ENCODE assay signal across 11 cellular contexts in the genomic region with DNA sequence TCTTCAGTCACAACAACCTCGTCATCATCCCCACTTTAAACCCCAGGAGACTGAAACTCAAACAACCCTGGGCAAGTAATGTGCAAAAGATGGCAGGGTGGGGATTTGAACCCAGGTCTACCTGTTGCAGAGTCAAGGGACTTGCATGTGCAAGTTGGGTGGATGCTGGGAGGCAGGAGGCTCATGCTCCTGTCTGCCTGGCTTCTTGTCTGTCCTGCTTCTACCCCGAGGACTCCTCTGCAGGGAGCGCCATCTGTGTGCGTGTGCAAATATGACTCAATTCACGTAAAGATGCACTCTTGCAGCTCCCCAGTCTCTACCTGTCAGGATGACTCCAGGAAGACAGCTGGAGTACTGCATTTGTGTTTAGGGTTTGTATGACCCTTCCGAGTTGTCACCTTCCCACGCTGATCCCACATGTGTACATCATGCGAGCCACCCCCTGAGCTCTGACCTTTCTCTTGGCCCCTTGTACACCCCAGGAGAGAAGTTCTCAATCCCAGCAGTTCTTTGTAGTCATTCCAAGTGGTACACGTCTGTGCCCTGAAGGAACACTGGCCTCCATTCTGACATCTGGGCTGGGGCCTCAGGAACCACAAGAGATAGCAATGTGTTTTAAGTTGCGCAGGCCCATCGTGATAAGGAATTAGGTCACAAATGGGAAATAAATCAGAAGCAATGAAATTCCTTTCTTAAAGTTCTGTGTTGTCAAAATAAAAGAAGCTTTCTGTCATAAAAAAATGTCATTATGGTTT.
DNase-seq lines count a peak whose midpoint lies in the region; ATAC-seq and TF ChIP-seq lines count a peak whose summit lies in the region.
"Had no signal": no experiment of that assay in that cellular context is flagged by ENCODE, and none has a peak within 500 bp of the region (broad histone marks: within the 10 kb centered on the region; RNA-seq: fewer than 3 reads in every experiment).

No MANE protein-coding gene starts in this region.

- H3K4me3 Mint-ChIP-seq in activated CD8-positive, alpha-beta T cell treated with anti-CD3 and anti-CD28 coated beads for 36 hours = no peak overlapping the region

- TF ChIP-seq CTCF in HEK293 (tag by site-specific recombination; IDR thresholded peaks at IDR 0.05) (no peak), fibroblast of lung (conservative IDR thresholded peaks at IDR 0.05 in 1 of 2, IDR thresholded peaks at IDR 0.05 in 1 of 2; ENCODE audit: low read depth in 1 of 2, low read length in 2 of 2) (no peak)
- TF ChIP-seq CTCF in activated CD8-positive, alpha-beta T cell treated with anti-CD3 and anti-CD28 coated beads for 36 hours (IDR thresholded peaks at IDR 0.05) = no peak

- CTCF ChIA-PET in HEK293 (lab: Yijun Ruan, JAX) = interaction anchor here (1.1 to 1.3 kb wide), 3 partner anchors 20 to 254 kb away, joined by 4 to 5 read pairs (median 5); no protein-coding TSS in a partner anchor
- CTCF ChIA-PET in activated CD8-positive, alpha-beta T cell treated with anti-CD3 and anti-CD28 coated beads for 36 hours (lab: Charles Lee) = interaction anchor here (1.1 to 1.5 kb wide), 5 partner anchors 8 to 254 kb away, joined by 3 to 6 read pairs (median 5); no protein-coding TSS in a partner anchor

- H3K4me3 ChIP-seq in HEK293 (ENCODE audit: low read depth, low read length) (no peak overlapping the region), fibroblast of lung (replicated peaks in 1 of 4; ENCODE audit: control extremely low read depth in 1 of 4, insufficient read depth in 1 of 4, low read depth in 3 of 4, low read length in 4 of 4) (no peak overlapping the region), rectal smooth muscle tissue (ENCODE audit: low read length) (no peak overlapping the region)
- H3K4me3 ChIP-seq: GM12878, pancreas had no signal

- no peaks in the 10 kb centered on the region for H3K27me3 Mint-ChIP-seq in activated CD8-positive, alpha-beta T cell treated with anti-CD3 and anti-CD28 coated beads for 36 hours

- H3K4me2 ChIP-seq in fibroblast of lung (ENCODE audit: extremely low read depth, insufficient read depth, low read length) = no peak overlapping the region

- H3K79me2 ChIP-seq in fibroblast of lung (ENCODE audit: control insufficient read depth, insufficient read depth, low read length) = no peaks in the 10 kb centered on the region

- peaks cover 0 to 74% of the 10 kb centered on the region in 2 experiments; a peak in 1 of 3 replicates for H3K36me3 ChIP-seq in HEK293 (ENCODE audit: control insufficient read depth in 2 of 2, insufficient read depth in 1 of 2, low read length in 2 of 2)
- H3K36me3 ChIP-seq in fibroblast of lung (ENCODE audit: control insufficient read depth, insufficient read depth, low read length) = peaks cover 6% of the 10 kb centered on the region
- no peaks in the 10 kb centered on the region for H3K36me3 ChIP-seq in rectal smooth muscle tissue (ENCODE audit: control insufficient read depth, insufficient read depth, low read length)

- POLR2A ChIA-PET in HEK293 (lab: Yijun Ruan, JAX) = no interaction called here
- POLR2A ChIA-PET in activated CD8-positive, alpha-beta T cell treated with anti-CD3 and anti-CD28 coated beads for 36 hours (lab: Charles Lee) = no interaction called here

- peaks cover 24% of the 10 kb centered on the region for H3K4me1 Mint-ChIP-seq in activated CD8-positive, alpha-beta T cell treated with anti-CD3 and anti-CD28 coated beads for 36 hours (ENCODE audit: low read depth)

- intact Hi-C loops in activated CD8-positive, alpha-beta T cell treated with anti-CD3 and anti-CD28 coated beads for 36 hours (cut with micrococcal nuclease) = loop anchor here (2.0 kb wide), 1 partner anchor 91 kb away; no protein-coding TSS in a partner anchor

- peak overlapping the region; percentile 86 for H3K27ac Mint-ChIP-seq in activated CD8-positive, alpha-beta T cell treated with anti-CD3 and anti-CD28 coated beads for 36 hours

- no peak overlapping the region for H2AFZ ChIP-seq in fibroblast of lung (ENCODE audit: low read length)

- H3K27me3 ChIP-seq in fibroblast of lung (ENCODE audit: control insufficient read depth, insufficient read depth, low read length) (no peaks in the 10 kb centered on the region), rectal smooth muscle tissue (ENCODE audit: control insufficient read depth, insufficient read depth, low read length) (no peaks in the 10 kb centered on the region)
- H3K27me3 ChIP-seq: pancreas had no signal

- H3K36me3 Mint-ChIP-seq in activated CD8-positive, alpha-beta T cell treated with anti-CD3 and anti-CD28 coated beads for 36 hours (ENCODE audit: low read depth) = no peaks in the 10 kb centered on the region

- ATAC-seq in activated CD8-positive, alpha-beta T cell treated with anti-CD3 and anti-CD28 coated beads for 36 hours = no peak

- no peak for DNase-seq in activated CD8-positive, alpha-beta T cell treated with anti-CD3 and anti-CD28 coated beads for 36 hours
- peak in 1 of 2 donors; percentile 63 for DNase-seq in fibroblast of lung (ENCODE audit: low read depth in 2 of 2)
- DNase-seq in RPMI8226 = no peak
- no peak for DNase-seq in G401 (ENCODE audit: low spot score)
- DNase-seq in NCI-H446 (lab: John Stamatoyannopoulos, UW) = no peak
- DNase-seq: NCI-H1930; stimulated activated CD4-positive, alpha-beta T cell treated with anti-CD3 and anti-CD28 coated beads, Interleukin-4, amount 100 ng/mL, for 4 hours had no signal

- no peaks in the 10 kb centered on the region for H3K9me3 Mint-ChIP-seq in activated CD8-positive, alpha-beta T cell treated with anti-CD3 and anti-CD28 coated beads for 36 hours

- no peak overlapping the region for H3K9ac ChIP-seq in fibroblast of lung (ENCODE audit: insufficient read depth, low read length)
- H3K9ac ChIP-seq in rectal smooth muscle tissue (ENCODE audit: low read length) = no peak overlapping the region

- no peaks in the 10 kb centered on the region for H4K20me1 ChIP-seq in fibroblast of lung (ENCODE audit: control insufficient read depth, extremely low read depth, insufficient read depth, low read length)

- in situ Hi-C loops in G401 (cut with HindIII; ENCODE audit: low sequenced_read_pairs) = no loop called here

- no peaks in the 10 kb centered on the region for H3K4me1 ChIP-seq in HEK293 (ENCODE audit: control insufficient read depth, insufficient read depth, low read length)
- peaks cover 12% of the 10 kb centered on the region for H3K4me1 ChIP-seq in fibroblast of lung (ENCODE audit: control insufficient read depth, extremely low read depth, insufficient read depth, low read length)
- H3K4me1 ChIP-seq in rectal smooth muscle tissue (ENCODE audit: control insufficient read depth, insufficient read depth, low read length) = peaks cover 23% of the 10 kb centered on the region
- H3K4me1 ChIP-seq: pancreas had no signal

- no peak overlapping the region for H3K27ac ChIP-seq in HEK293 (ENCODE audit: extremely low read depth, low read depth, low read length)
- peak overlapping the region; percentile 84 for H3K27ac ChIP-seq in fibroblast of lung (ENCODE audit: insufficient read depth, low read length)
- peak overlapping the region; percentile 69 for H3K27ac ChIP-seq in rectal smooth muscle tissue (ENCODE audit: low read depth, low read length)

- H3K9me3 ChIP-seq in HEK293 (ENCODE audit: control insufficient read depth, insufficient read depth, low read depth, low read length) (no peaks in the 10 kb centered on the region), fibroblast of lung (ENCODE audit: control insufficient read depth, insufficient read depth, low read depth, low read length) (no peaks in the 10 kb centered on the region)
- H3K9me3 ChIP-seq: pancreas had no signal

TF ChIP-seq in HEK293, 187 proteins besides CTCF, POLR2A, EP300 and RAD21:
- TF ChIP-seq ZNF596 (tag by site-specific recombination; IDR thresholded peaks at IDR 0.05) (no peak), SCRT2 (tag by site-specific recombination; IDR thresholded peaks at IDR 0.05) (peak; percentile 38; the same call in 1 of the 2 replicates)
